In genomic region chr10:131440405-131441360, GRCh38 we compare ENCODE assay signal across 28 cellular contexts.
"Had no signal": no experiment of that assay in that cellular context is flagged by ENCODE, and none has a peak within 500 bp of the region (broad histone marks: within the 10 kb centered on the region; RNA-seq: fewer than 3 reads in every experiment).

No MANE protein-coding gene starts in this region.

- H3K9ac ChIP-seq: parathyroid adenoma had no signal

- H3K4me1 ChIP-seq: heart left ventricle, left ventricle myocardium inferior, parathyroid adenoma had no signal

- H3K27ac Mint-ChIP-seq: memory B cell; naive thymus-derived CD4-positive, alpha-beta T cell; natural killer cell treated with Interleukin-12 subunit alpha and Interleukin-12 subunit beta and Interleukin-15 and Interleukin-18, amount 100 ng/mL, for 72 hours; progenitor cell of endocrine pancreas; stimulated activated naive B cell treated with anti-CD40 and anti-IgM and Interleukin-4, amounts not matched to agents 10 μg/mL and 1 μg/mL and 100 μg/mL, for 72 hours; stimulated activated naive CD8-positive, alpha-beta T cell treated with anti-CD3 and anti-CD28 coated beads, Interleukin-15, Interleukin-2, amounts not matched to agents 100 ng/mL and 50 ng/mL, for 24 hours; type B pancreatic cell had no signal

- H2AFZ ChIP-seq: hepatocyte, parathyroid adenoma had no signal

- H3K9me3 ChIP-seq: heart left ventricle, left ventricle myocardium inferior, mucosa of descending colon, neutrophil, tibial nerve, uterus had no signal

- H3K4me3 Mint-ChIP-seq: memory B cell; naive thymus-derived CD4-positive, alpha-beta T cell; natural killer cell treated with Interleukin-12 subunit alpha and Interleukin-12 subunit beta and Interleukin-15 and Interleukin-18, amount 100 ng/mL, for 72 hours; stimulated activated naive B cell treated with anti-CD40 and anti-IgM and Interleukin-4, amounts not matched to agents 10 μg/mL and 1 μg/mL and 100 μg/mL, for 72 hours; stimulated activated naive CD8-positive, alpha-beta T cell treated with anti-CD3 and anti-CD28 coated beads, Interleukin-15, Interleukin-2, amounts not matched to agents 100 ng/mL and 50 ng/mL, for 24 hours; type B pancreatic cell had no signal

- H3K4me1 Mint-ChIP-seq: memory B cell; naive thymus-derived CD4-positive, alpha-beta T cell; stimulated activated naive B cell treated with anti-CD40 and anti-IgM and Interleukin-4, amounts not matched to agents 10 μg/mL and 1 μg/mL and 100 μg/mL, for 72 hours had no signal

- DNase-seq: glutamatergic neuron; heart left ventricle; left ventricle myocardium inferior; midbrain; mucosa of descending colon; naive thymus-derived CD4-positive, alpha-beta T cell; occipital lobe; retina; stimulated activated CD4-positive, alpha-beta T cell treated with anti-CD3 and anti-CD28 coated beads, Interleukin-12 subunit alpha, Interleukin-12 subunit beta, amount 100 ng/mL, for 4 hours; stimulated activated CD4-positive, alpha-beta T cell treated with anti-CD3 and anti-CD28 coated beads, Interleukin-15, amount 100 ng/mL, for 24 hours; stimulated activated CD4-positive, alpha-beta T cell treated with anti-CD3 and anti-CD28 coated beads, Interleukin-2, amount 100 ng/mL, for 24 hours; stimulated activated CD4-positive, alpha-beta T cell treated with anti-CD3 and anti-CD28 coated beads, Interleukin-4, amount 100 ng/mL, for 1 hour; stimulated activated naive B cell treated with anti-CD40 and anti-IgM and Interleukin-4, amounts not matched to agents 10 μg/mL and 1 μg/mL and 100 μg/mL, for 72 hours; substantia nigra; uterus had no signal

- H3K27ac ChIP-seq: heart left ventricle, hepatocyte, left ventricle myocardium inferior, neutrophil, parathyroid adenoma, skin epidermis, tibial nerve, uterus had no signal

- H3K9me3 Mint-ChIP-seq: memory B cell; naive thymus-derived CD4-positive, alpha-beta T cell; natural killer cell treated with Interleukin-12 subunit alpha and Interleukin-12 subunit beta and Interleukin-15 and Interleukin-18, amount 100 ng/mL, for 72 hours; stimulated activated naive B cell treated with anti-CD40 and anti-IgM and Interleukin-4, amounts not matched to agents 10 μg/mL and 1 μg/mL and 100 μg/mL, for 72 hours; stimulated activated naive CD8-positive, alpha-beta T cell treated with anti-CD3 and anti-CD28 coated beads, Interleukin-15, Interleukin-2, amounts not matched to agents 100 ng/mL and 50 ng/mL, for 24 hours; type B pancreatic cell had no signal

- FAIRE-seq: keratinocyte had no signal

- H3K27me3 ChIP-seq: tibial nerve, uterus had no signal

- H3K4me2 ChIP-seq: hepatocyte had no signal

- H3K4me3 ChIP-seq: heart left ventricle, hepatocyte, left ventricle myocardium inferior, mucosa of descending colon, skin epidermis, tibial nerve, uterus had no signal

- H3K36me3 ChIP-seq: heart left ventricle, left ventricle myocardium inferior, neutrophil, tibial nerve, uterus had no signal

- ATAC-seq: heart left ventricle; mucosa of descending colon; naive thymus-derived CD4-positive, alpha-beta T cell; natural killer cell treated with Interleukin-12 subunit alpha and Interleukin-12 subunit beta and Interleukin-15 and Interleukin-18, amount 100 ng/mL, for 72 hours; right cardiac atrium; sciatic nerve; stimulated activated naive B cell treated with anti-CD40 and anti-IgM and Interleukin-4, amounts not matched to agents 10 μg/mL and 1 μg/mL and 100 μg/mL, for 72 hours had no signal
